ENCODE assay signal across 9 cellular contexts in the genomic region with DNA sequence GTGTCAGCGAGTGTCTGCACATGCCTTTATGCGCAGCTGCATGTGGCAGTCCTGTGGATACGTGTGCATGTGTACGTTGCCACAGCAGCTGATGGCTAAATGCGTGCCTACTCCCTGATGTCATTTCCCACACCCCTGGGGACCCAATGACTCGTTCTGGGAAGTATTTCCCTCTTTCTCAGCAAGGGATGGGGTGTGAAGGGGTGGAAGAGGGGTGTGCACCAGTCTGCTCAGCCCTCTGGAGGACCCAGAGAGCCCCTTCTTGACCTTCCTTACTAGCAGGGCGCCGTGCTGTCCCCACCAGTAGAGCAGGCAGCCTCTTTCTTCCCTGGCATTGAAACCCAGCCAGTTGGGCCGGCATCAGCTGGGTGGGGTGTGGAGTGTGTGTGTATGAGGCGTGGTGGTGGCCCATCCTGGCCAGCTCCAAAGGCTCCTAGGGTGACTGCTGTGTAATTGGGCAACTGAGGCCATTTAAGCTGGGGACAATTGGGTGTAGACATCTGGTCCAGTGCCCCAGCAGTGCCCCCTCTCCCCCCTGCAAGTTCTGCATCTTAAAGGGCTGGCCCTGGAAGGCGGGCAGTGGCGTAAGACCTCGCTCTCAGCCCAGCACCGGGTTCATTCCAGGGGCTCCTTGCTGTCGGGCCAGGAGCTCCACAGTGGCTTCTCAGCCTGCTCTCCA. TPM values are rescaled to one million over a fixed set of nuclear protein-coding genes. Genes with fewer than 3 reads are reported as not detected.
DNase-seq lines count a peak whose midpoint lies in the region; ATAC-seq and TF ChIP-seq lines count a peak whose summit lies in the region.
"Had no signal": no experiment of that assay in that cellular context is flagged by ENCODE, and none has a peak within 500 bp of the region (broad histone marks: within the 10 kb centered on the region; RNA-seq: fewer than 3 reads in every experiment).

No MANE protein-coding gene starts in this region.

- peak in 2 of 4 donors; percentile 45 to 61 for TF ChIP-seq EP300 in sigmoid colon (IDR thresholded peaks at IDR 0.05)

- H3K4me1 ChIP-seq in SJSA1 (replicated peaks), result peaks cover 28% of the 10 kb centered on the region
- peaks cover 48% of the 10 kb centered on the region for H3K4me1 ChIP-seq in foreskin keratinocyte
- H3K4me1 ChIP-seq in sigmoid colon, result peaks cover 0 to 28% (median 21%) of the 10 kb centered on the region in 4 donors

- H3K4me3 ChIP-seq in SJSA1 (no peak overlapping the region), sigmoid colon (no peak overlapping the region)

- H3K9me3 ChIP-seq in SJSA1 (replicated peaks) (no peaks in the 10 kb centered on the region), sigmoid colon (no peaks in the 10 kb centered on the region)

- H3K27me3 ChIP-seq in SJSA1 (replicated peaks) (no peaks in the 10 kb centered on the region), foreskin keratinocyte (no peaks in the 10 kb centered on the region), sigmoid colon (no peaks in the 10 kb centered on the region)

- WGBS in sigmoid colon, 2 donors, result 33 to 64% methylated on average over 15 of the region's 15 CpGs

- TF ChIP-seq CTCF in foreskin keratinocyte (conservative IDR thresholded peaks at IDR 0.05) (peak; percentile 10), sigmoid colon (IDR thresholded peaks at IDR 0.05) (no peak)

- TF ChIP-seq POLR2A in sigmoid colon (IDR thresholded peaks at IDR 0.05), result no peak

- ATAC-seq in foreskin keratinocyte (peak; percentile 75), GM19463 (IDR thresholded peaks at IDR 0.05; ENCODE audit: unreplicated experiment) (no peak)

- intact Hi-C loops in sigmoid colon (cut with DNase I), result no loop called here

- H3K27ac ChIP-seq in SJSA1 (peak overlapping the region; percentile 95), foreskin keratinocyte (peak overlapping the region; percentile 98), sigmoid colon (peak overlapping the region; percentile 40 to 75 (median 60))

- DNase-seq in GM04503 (ENCODE audit: low read depth) (peak; percentile 99), SJSA1 (ENCODE audit: low read depth in 1 of 2, low spot score in 2 of 2) (peak; percentile 93 to 95), foreskin keratinocyte (peak; percentile 100), sigmoid colon (no peak), DMS79 treated with DMSO at 0.1 percent for 48 hours (lab: John Stamatoyannopoulos, UW) (no peak), putamen (ENCODE audit: low spot score) (no peak)
- DNase-seq in activated T-cell treated with anti-CD3 and anti-CD28 coated beads, Interleukin-2, amount 50 U/mL, for 1 hour, result no peak
- DNase-seq: NCI-H345 had no signal

- H3K36me3 ChIP-seq in SJSA1, result no peaks in the 10 kb centered on the region
- H3K36me3 ChIP-seq in sigmoid colon, result no peaks in the 10 kb centered on the region

RNA-seq across cellular contexts. Expression of a gene that starts 19.2 kb away (rescaled TPM):
- total RNA-seq in SJSA1 (2014; rRNA removed; shearing (Covaris generic)), result 4.8 and 6.1 TPM in 2 replicates
- total RNA-seq in foreskin keratinocyte, result 26.7 and 28.9 TPM in 2 replicates
- 26.2 and 28.3 TPM in 2 replicates for polyA plus RNA-seq in foreskin keratinocyte
- 10 to 100 TPM; 20.1 to 32.7 (median 25.8) TPM for total RNA-seq in sigmoid colon
- 10 to 100 TPM in 2 of 3 donors, 1 to 10 TPM in 1; 9.0 to 20.9 (median 12.7) TPM for polyA plus RNA-seq in sigmoid colon

RNA-seq across cellular contexts. Expression of a gene that starts 26.9 kb away (rescaled TPM):
- total RNA-seq in SJSA1 (2014; rRNA removed; shearing (Covaris generic)), result 85.3 and 101 TPM in 2 replicates
- total RNA-seq in foreskin keratinocyte, result 91.3 and 101 TPM in 2 replicates
- polyA plus RNA-seq in foreskin keratinocyte, result 105 and 115 TPM in 2 replicates
- total RNA-seq in sigmoid colon, result 100 to 1,000 TPM in 1 of 4 donors, 10 to 100 TPM in 3; 55.4 to 117 (median 84.3) TPM
- 10 to 100 TPM; 58.3 to 94.1 (median 62.0) TPM for polyA plus RNA-seq in sigmoid colon

RNA-seq across cellular contexts. Expression of a gene that starts 41.4 kb away (rescaled TPM):
- 26.0 and 31.7 TPM in 2 replicates for total RNA-seq in SJSA1 (2014; rRNA removed; shearing (Covaris generic))
- total RNA-seq in foreskin keratinocyte (21.5 and 22.0 TPM in 2 replicates), sigmoid colon (10 to 100 TPM; 15.3 to 28.6 (median 21.9) TPM)
- polyA plus RNA-seq in foreskin keratinocyte (21.6 and 21.7 TPM in 2 replicates), sigmoid colon (10 to 100 TPM; 20.4 to 25.0 (median 20.8) TPM)

RNA-seq across cellular contexts. Expression of a gene that starts 45.7 kb away (rescaled TPM):
- 0.32 and 0.41 TPM in 2 replicates for total RNA-seq in SJSA1 (2014; rRNA removed; shearing (Covaris generic))
- total RNA-seq in foreskin keratinocyte, result 6.0 and 13.3 TPM in 2 replicates
- 2.7 and 5.1 TPM in 2 replicates for polyA plus RNA-seq in foreskin keratinocyte
- 100 to 1,000 TPM in 2 of 4 donors, 10 to 100 TPM in 2; 45.7 to 151 (median 93.9) TPM for total RNA-seq in sigmoid colon
- polyA plus RNA-seq in sigmoid colon, result 1 to 10 TPM in 1 of 3 donors, under 1 TPM in 2; 0.23 to 8.4 (median 0.60) TPM

Comparison
In these comparisons a context has a peak if more than half of its experiments do, and no peak if none do; other contexts are left out.
1. DNase-seq: peak in GM04503 (single experiment), SJSA1 (2 of 2) and foreskin keratinocyte (2 of 2); none in sigmoid colon (single experiment), DMS79 treated with DMSO at 0.1 percent for 48 hours (single experiment), activated T-cell treated with anti-CD3 and anti-CD28 coated beads, Interleukin-2, amount 50 U/mL, for 1 hour (single experiment) and putamen (single experiment).
2. Peak in every context shown above with its lines, with median percentiles within 50 percentile points of each other: H3K27ac ChIP-seq.